Comparison of ENCODE assay signal across 8 cellular contexts in the genomic region with DNA sequence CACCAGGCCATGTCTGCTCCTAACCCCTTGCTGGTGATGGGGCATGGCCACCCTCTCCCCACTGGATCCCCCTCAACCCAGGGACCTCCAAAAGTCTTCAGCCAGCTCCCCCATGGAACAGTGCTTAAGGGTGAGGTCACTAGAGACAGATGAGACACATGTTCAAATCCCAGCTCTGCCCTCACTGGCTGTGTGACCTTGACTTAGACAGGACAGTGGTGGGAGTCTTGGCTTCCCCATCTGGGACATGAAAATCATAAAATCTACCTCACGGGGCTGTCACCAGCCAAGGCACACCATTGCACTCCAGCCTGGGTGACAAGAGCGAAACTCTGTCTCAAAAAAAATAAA. TPM values are rescaled to one million over a fixed set of nuclear protein-coding genes. Genes with fewer than 3 reads are reported as not detected.
DNase-seq lines count a peak whose midpoint lies in the region; ATAC-seq and TF ChIP-seq lines count a peak whose summit lies in the region.

No MANE protein-coding gene starts in this region.

- ATAC-seq in GM23338 (no peak), GM18873 (IDR thresholded peaks at IDR 0.05; ENCODE audit: low FRiP score, unreplicated experiment) (no peak), GM18520 (IDR thresholded peaks at IDR 0.05; ENCODE audit: unreplicated experiment) (no peak)

- H3K36me3 ChIP-seq in BLaER1 = peaks cover 59% of the 10 kb centered on the region
- 0 out of 2 replicates have a peak, but pooled peaks cover 5% of the 10 kb centered on the region for H3K36me3 ChIP-seq in GM23338 (ENCODE audit: insufficient read depth)
- H3K36me3 ChIP-seq in neuronal stem cell (replicated peaks in 1 of 2; ENCODE audit: control insufficient read depth in 2 of 2, insufficient read depth in 2 of 2, low read length in 2 of 2) = peaks cover 3 to 5% of the 10 kb centered on the region in 2 donors

- H3K79me1 ChIP-seq in neuronal stem cell (ENCODE audit: low read depth, low read length) = peaks cover 1% of the 10 kb centered on the region

- no peaks in the 10 kb centered on the region for H3K9me2 ChIP-seq in GM23338 (ENCODE audit: insufficient read depth)

- no peaks in the 10 kb centered on the region for H3K27me3 ChIP-seq in BLaER1
- H3K27me3 ChIP-seq in GM23338 (ENCODE audit: insufficient read depth) = no peaks in the 10 kb centered on the region
- no peaks in the 10 kb centered on the region for H3K27me3 ChIP-seq in neuronal stem cell (ENCODE audit: control insufficient read depth in 3 of 3, insufficient read depth in 3 of 3, low read depth in 1 of 3, low read length in 3 of 3)

- no peak overlapping the region for H3K18ac ChIP-seq in neuronal stem cell (ENCODE audit: low read length)

- H2AK5ac ChIP-seq in neuronal stem cell (ENCODE audit: low read depth, low read length) = no peak overlapping the region

- no peak overlapping the region; the same call in 2 of the 3 replicates for H3K4me3 Mint-ChIP-seq in GM23338
- H3K4me3 Mint-ChIP-seq in activated naive CD8-positive, alpha-beta T cell = peak overlapping the region; percentile 86

- H3K27me3 Mint-ChIP-seq in GM23338 (ENCODE audit: insufficient read depth, low read depth, poor library complexity) = peaks cover 33% of the 10 kb centered on the region
- H3K27me3 Mint-ChIP-seq in activated naive CD8-positive, alpha-beta T cell = no peaks in the 10 kb centered on the region

- H2BK120ac ChIP-seq in neuronal stem cell (ENCODE audit: low read depth, low read length) = no peak overlapping the region

- H2BK12ac ChIP-seq in neuronal stem cell (ENCODE audit: low read length) = no peak overlapping the region

- peaks cover 19% of the 10 kb centered on the region for H3K36me3 Mint-ChIP-seq in GM23338 (ENCODE audit: low read depth)
- peaks cover 9% of the 10 kb centered on the region for H3K36me3 Mint-ChIP-seq in activated naive CD8-positive, alpha-beta T cell

- H3K9me3 Mint-ChIP-seq in GM23338 = no peaks in the 10 kb centered on the region
- H3K9me3 Mint-ChIP-seq in activated naive CD8-positive, alpha-beta T cell (ENCODE audit: low read depth) = no peaks in the 10 kb centered on the region

- no peak overlapping the region for H4K91ac ChIP-seq in neuronal stem cell (ENCODE audit: low read depth, low read length, poor library complexity)

- H4K8ac ChIP-seq in neuronal stem cell (ENCODE audit: low read depth, low read length) = no peak overlapping the region

- no peaks in the 10 kb centered on the region for H3K9me3 ChIP-seq in BLaER1
- no peaks in the 10 kb centered on the region for H3K9me3 ChIP-seq in neuronal stem cell (replicated peaks in 1 of 2; ENCODE audit: control insufficient read depth in 2 of 2, insufficient read depth in 1 of 2, low read depth in 1 of 2, low read length in 2 of 2)

- no peak overlapping the region for H3K23ac ChIP-seq in neuronal stem cell (ENCODE audit: low read depth, low read length, poor library complexity)

- peak overlapping the region; percentile 67; the same call in 1 of the 2 replicates for H3K27ac Mint-ChIP-seq in GM23338
- peak overlapping the region; percentile 97 for H3K27ac Mint-ChIP-seq in activated naive CD8-positive, alpha-beta T cell

- H3K14ac ChIP-seq in neuronal stem cell (ENCODE audit: low read length) = peak overlapping the region; percentile 57

- no peak overlapping the region for H2BK5ac ChIP-seq in neuronal stem cell (ENCODE audit: low read length)

- no peak for DNase-seq in GM23338 (ENCODE audit: low spot score)
- no peak for DNase-seq in neuronal stem cell (ENCODE audit: low spot score)
- no peak for DNase-seq in NCI-H1930 (lab: John Stamatoyannopoulos, UW)
- no peak for DNase-seq in NK-92 treated with Interleukin-12 subunit alpha and Interleukin-12 subunit beta, amount 100 ng/mL, for 24 hours (lab: John Stamatoyannopoulos, UW)

- peaks cover 32% of the 10 kb centered on the region for H4K20me1 ChIP-seq in BLaER1
- H4K20me1 ChIP-seq in GM23338 (replicated peaks; ENCODE audit: insufficient read depth) = peaks cover 40% of the 10 kb centered on the region

- peaks cover 63% of the 10 kb centered on the region for H3K4me1 ChIP-seq in BLaER1
- H3K4me1 ChIP-seq in GM23338 (ENCODE audit: insufficient read depth) = peaks cover 11% of the 10 kb centered on the region
- H3K4me1 ChIP-seq in neuronal stem cell (ENCODE audit: control insufficient read depth in 2 of 2, insufficient read depth in 1 of 2, low read depth in 1 of 2, low read length in 2 of 2) = peaks cover 5 to 8% of the 10 kb centered on the region in 2 donors

- no peaks in the 10 kb centered on the region for H3K79me2 ChIP-seq in GM23338 (replicated peaks; ENCODE audit: insufficient read depth)

- H2AFZ ChIP-seq in GM23338 (no peak overlapping the region), neuronal stem cell (ENCODE audit: low read length) (no peak overlapping the region)

- H3K9ac ChIP-seq in BLaER1 = peak overlapping the region; percentile 68
- no peak overlapping the region for H3K9ac ChIP-seq in neuronal stem cell (ENCODE audit: low read depth, low read length, poor library complexity)

- H3K4ac ChIP-seq in neuronal stem cell (ENCODE audit: low read length) = no peak overlapping the region

- TF ChIP-seq CTCF in GM23338 (conservative IDR thresholded peaks at IDR 0.05; ENCODE audit: low read depth in 2 of 2) = no peak

- H3K4me3 ChIP-seq in BLaER1 = peak overlapping the region; percentile 32
- no peak overlapping the region for H3K4me3 ChIP-seq in GM23338
- H3K4me3 ChIP-seq in neuronal stem cell (ENCODE audit: low read length in 2 of 2) = no peak overlapping the region

- peaks cover 20% of the 10 kb centered on the region; the same call in 1 of the 2 replicates for H3F3A ChIP-seq in GM23338 (replicated peaks; ENCODE audit: low read depth)

- no CpG with 5 or more reads among the region's 2 CpGs for WGBS in neuronal stem cell (ENCODE audit: extremely low coverage in 2 of 2, insufficient read length in 2 of 2, insufficient replicate concordance in 1 of 2), 2 donors

- H3K27ac ChIP-seq in BLaER1 (peak overlapping the region; percentile 80), GM23338 (ENCODE audit: low read depth) (no peak overlapping the region), neuronal stem cell (replicated peaks; ENCODE audit: low read length) (no peak overlapping the region)

- peaks cover 14% of the 10 kb centered on the region for H3K4me1 Mint-ChIP-seq in GM23338
- H3K4me1 Mint-ChIP-seq in activated naive CD8-positive, alpha-beta T cell (ENCODE audit: low read depth) = peaks cover 68% of the 10 kb centered on the region

- no peak overlapping the region for H2BK15ac ChIP-seq in neuronal stem cell (ENCODE audit: low read length)

- H3K4me2 ChIP-seq in BLaER1 (peak overlapping the region; percentile 93), GM23338 (no peak overlapping the region), neuronal stem cell (ENCODE audit: insufficient read depth, low read length, poor library complexity, severe bottlenecking) (no peak overlapping the region)

TF ChIP-seq in GM23338, 12 proteins besides CTCF, POLR2A, EP300 and RAD21:
- TF ChIP-seq NANOG (IDR thresholded peaks at IDR 0.05; ENCODE audit: borderline replicate concordance) (no peak), POLR2AphosphoS5 (IDR thresholded peaks at IDR 0.05; ENCODE audit: low read depth) (peak; percentile 15; the same call in 1 of the 2 replicates), EZH2 (IDR thresholded peaks at IDR 0.05; ENCODE audit: low read depth, unreplicated experiment) (no peak)

RNA-seq across cellular contexts. Expression of gene RHOF, which starts 10.9 kb away (rescaled TPM):
- total RNA-seq in GM23338 (2014; rRNA removed; shearing (Covaris generic)) = 31.9 and 53.4 TPM in 2 replicates
- 8.7 and 10.5 TPM in 2 replicates for polyA plus RNA-seq in GM23338 (2016; fragmentation: Nextera tagmentation; extraction: Ambion mirVana)
- 16.5 TPM for polyA plus RNA-seq in neuronal stem cell (2013, experiment 1 of 2)
- 15.5 TPM for polyA plus RNA-seq in neuronal stem cell (2013, experiment 2 of 2)

RNA-seq across cellular contexts. Expression of gene SETD1B, which starts 21.2 kb away (rescaled TPM):
- 8.7 and 8.9 TPM in 2 replicates for total RNA-seq in GM23338 (2014; rRNA removed; shearing (Covaris generic))
- polyA plus RNA-seq in GM23338 (2016; fragmentation: Nextera tagmentation; extraction: Ambion mirVana) = 3.1 and 3.4 TPM in 2 replicates
- 6.1 TPM for polyA plus RNA-seq in neuronal stem cell (2013, experiment 1 of 2)
- polyA plus RNA-seq in neuronal stem cell (2013, experiment 2 of 2) = 6.2 TPM
